21 cellular contexts compared by ENCODE assay signal in genomic region chr5:151345808-151346478, GRCh38. TPM values are rescaled to one million over a fixed set of nuclear protein-coding genes. Genes with fewer than 3 reads are reported as not detected.
DNase-seq lines count a peak whose midpoint lies in the region; ATAC-seq and TF ChIP-seq lines count a peak whose summit lies in the region.
"Had no signal": no experiment of that assay in that cellular context is flagged by ENCODE, and none has a peak within 500 bp of the region (broad histone marks: within the 10 kb centered on the region; RNA-seq: fewer than 3 reads in every experiment).

No MANE protein-coding gene starts in this region.

- H3K4me1 ChIP-seq in adipocyte (ENCODE audit: control insufficient read depth, insufficient read depth, low read length) (peaks cover 36% of the 10 kb centered on the region), iPS-20b (ENCODE audit: insufficient read depth, low read length) (peaks cover 22% of the 10 kb centered on the region; the same call in 1 of the 2 replicates), thyroid gland (peaks cover 0 to 6% of the 10 kb centered on the region in 2 donors)

- TF ChIP-seq POLR2A in thyroid gland (IDR thresholded peaks at IDR 0.05): no peak

- ATAC-seq in HG02623 (IDR thresholded peaks at IDR 0.05; ENCODE audit: unreplicated experiment): no peak
- ATAC-seq: activated T-cell treated with anti-CD3 and anti-CD28 coated beads, Interleukin-2, amount 50 U/mL, for 72 hours; K562 had no signal

- no peak overlapping the region for H3K27ac ChIP-seq in iPS-20b (ENCODE audit: low read length)
- H3K27ac ChIP-seq in thyroid gland: no peak overlapping the region
- H3K27ac ChIP-seq: 22Rv1, heart left ventricle had no signal

- peaks cover 6% of the 10 kb centered on the region for H3K9me3 ChIP-seq in adipocyte (ENCODE audit: control insufficient read depth, low read length)
- no peaks in the 10 kb centered on the region for H3K9me3 ChIP-seq in iPS-20b (ENCODE audit: insufficient read depth, low read depth, low read length)
- H3K9me3 ChIP-seq in thyroid gland: no peaks in the 10 kb centered on the region
- H3K9me3 ChIP-seq: Caco-2, heart left ventricle had no signal

- intact Hi-C loops in thyroid gland (cut with DNase I): no loop called here

- H3K9ac ChIP-seq in adipocyte (ENCODE audit: low read length) (peak overlapping the region; percentile 60), iPS-20b (ENCODE audit: low read depth, low read length) (no peak overlapping the region)

- DNase-seq in DMS 273 (lab: John Stamatoyannopoulos, UW; ENCODE audit: unreplicated experiment): peak; percentile 14
- DNase-seq in DMS 273 treated with DMSO at 0.1 percent for 48 hours (lab: John Stamatoyannopoulos, UW): no peak
- peak; percentile 7 for DNase-seq in adipocyte (ENCODE audit: low read depth)
- DNase-seq in thyroid gland: peak; percentile 22 to 32
- DNase-seq in activated naive CD4-positive, alpha-beta T cell treated with Interleukin-2 at 50 U/mL for 16 hours: no peak
- DNase-seq in stimulated activated CD4-positive, alpha-beta T cell treated with anti-CD3 and anti-CD28 coated beads, Interleukin-12 subunit alpha, Interleukin-12 subunit beta, amount 100 ng/mL, for 4 hours: no peak
- DNase-seq: activated CD4-positive, alpha-beta T cell treated with anti-CD3 and anti-CD28 coated beads, Interleukin-2, amount 50 U/mL, for 1 hour; activated T-cell treated with anti-CD3 and anti-CD28 coated beads, Interleukin-2, amount 50 U/mL, for 72 hours; anterior cingulate cortex; Caco-2; NCI-H1436; NCI-H446 had no signal

- H3K4me3 ChIP-seq in adipocyte (ENCODE audit: low read length) (peak overlapping the region; percentile 25), iPS-20b (ENCODE audit: low read length) (peak overlapping the region; percentile 36; the same call in 1 of the 2 replicates), thyroid gland (replicated peaks in 1 of 3) (no peak overlapping the region)
- H3K4me3 ChIP-seq: heart left ventricle, K562 had no signal

- no peak for TF ChIP-seq CTCF in thyroid gland (IDR thresholded peaks at IDR 0.05)

- H3K36me3 ChIP-seq in adipocyte (ENCODE audit: control insufficient read depth, insufficient read depth, low read length, severe bottlenecking): no peaks in the 10 kb centered on the region
- no peaks in the 10 kb centered on the region for H3K36me3 ChIP-seq in iPS-20b (ENCODE audit: insufficient read depth, low read depth, low read length)
- no peaks in the 10 kb centered on the region for H3K36me3 ChIP-seq in thyroid gland
- H3K36me3 ChIP-seq: heart left ventricle had no signal

- 32 to 45% methylated on average over 8 of the region's 8 CpGs for WGBS in thyroid gland, 2 donors

- H3K27me3 ChIP-seq in adipocyte (replicated peaks; ENCODE audit: control insufficient read depth, insufficient read depth, low read length) (peaks cover 35% of the 10 kb centered on the region), iPS-20b (ENCODE audit: insufficient read depth, low read length) (peaks cover 97% of the 10 kb centered on the region), thyroid gland (no peaks in the 10 kb centered on the region)

RNA-seq across cellular contexts. Expression of gene SLC36A2, which starts 1.4 kb away (rescaled TPM):
- not detected for total RNA-seq in thyroid gland
- total RNA-seq: activated T-cell treated with anti-CD3 and anti-CD28 coated beads, Interleukin-2, amount 50 U/mL, for 72 hours; Caco-2; K562; liver; OCI-LY7; T-helper 2 cell treated with Interferon-gamma antibody and Interleukin-4, amounts not matched to agents 100 ng/mL and 5 ng/mL, for 36 hours had no signal

RNA-seq across cellular contexts. Expression of gene SLC36A3, which starts 42.4 kb away (rescaled TPM):
- not detected for total RNA-seq in thyroid gland
- total RNA-seq: Caco-2; heart left ventricle; K562; liver; OCI-LY7; subcutaneous adipose tissue; T-helper 2 cell treated with Interferon-gamma antibody and Interleukin-4, amounts not matched to agents 100 ng/mL and 5 ng/mL, for 36 hours had no signal

Comparison
In these comparisons a context has a peak if more than half of its experiments do, and no peak if none do; other contexts are left out.
1. DNase-seq: peak in DMS 273 (single experiment), adipocyte (single experiment) and thyroid gland (2 of 2); none in DMS 273 treated with DMSO at 0.1 percent for 48 hours (single experiment), activated naive CD4-positive, alpha-beta T cell treated with Interleukin-2 at 50 U/mL for 16 hours (single experiment) and stimulated activated CD4-positive, alpha-beta T cell treated with anti-CD3 and anti-CD28 coated beads, Interleukin-12 subunit alpha, Interleukin-12 subunit beta, amount 100 ng/mL, for 4 hours (single experiment).
2. H3K4me3 ChIP-seq: peak in adipocyte (single experiment) and iPS-20b (single experiment); none in thyroid gland (0 of 3).